In the genomic region with DNA sequence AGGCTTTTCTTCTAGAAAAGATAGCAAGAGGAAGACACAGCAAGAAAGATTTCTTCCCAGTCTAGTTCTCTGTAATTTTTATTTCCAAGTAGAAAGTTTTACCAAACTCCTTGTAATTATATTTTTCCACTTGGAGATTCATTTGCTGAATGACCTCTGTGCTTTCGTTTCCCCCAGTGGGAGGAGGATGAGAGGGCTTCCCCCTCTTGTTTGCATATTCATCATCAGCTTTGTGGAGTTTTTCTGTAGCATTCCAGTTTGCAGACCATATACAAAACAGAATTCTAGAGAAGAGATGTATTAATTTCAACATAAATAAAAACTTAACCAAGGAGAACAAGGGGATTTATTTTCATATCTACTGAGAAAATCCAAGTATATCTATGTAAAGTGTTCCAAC, we compare ENCODE assay signal across 25 cellular contexts.
"Had no signal": no experiment of that assay in that cellular context is flagged by ENCODE, and none has a peak within 500 bp of the region (broad histone marks: within the 10 kb centered on the region; RNA-seq: fewer than 3 reads in every experiment).

No MANE protein-coding gene starts in this region.

- H3K27me3 ChIP-seq: dorsolateral prefrontal cortex, gastrocnemius medialis, heart left ventricle, hepatocyte, left lung, ovary, sigmoid colon, stomach, thyroid gland had no signal

- H3K9me3 ChIP-seq: gastrocnemius medialis, heart left ventricle, left lung, ovary, psoas muscle, sigmoid colon, stomach, thyroid gland had no signal

- H3K36me3 Mint-ChIP-seq: stimulated activated effector memory CD8-positive, alpha-beta T cell treated with anti-CD3 and anti-CD28 coated beads, Interleukin-12 subunit alpha, Interleukin-12 subunit beta, amount 100 ng/mL, for 72 hours had no signal

- H3K79me2 ChIP-seq: hepatocyte had no signal

- H3K4me2 ChIP-seq: hepatocyte had no signal

- H2AFZ ChIP-seq: hepatocyte had no signal

- H3K4me3 ChIP-seq: dorsolateral prefrontal cortex, gastrocnemius medialis, heart left ventricle, hepatocyte, left lung, ovary, psoas muscle, sigmoid colon, stomach, thyroid gland had no signal

- H3K36me3 ChIP-seq: gastrocnemius medialis, heart left ventricle, left lung, ovary, sigmoid colon, stomach, thyroid gland had no signal

- H3K4me1 ChIP-seq: heart left ventricle, left lung, psoas muscle, sigmoid colon, stomach had no signal

- H3K4me1 Mint-ChIP-seq: stimulated activated effector memory CD8-positive, alpha-beta T cell treated with anti-CD3 and anti-CD28 coated beads, Interleukin-12 subunit alpha, Interleukin-12 subunit beta, amount 100 ng/mL, for 72 hours had no signal

- ATAC-seq: gastrocnemius medialis; heart left ventricle; left cardiac atrium; left lung; naive thymus-derived CD4-positive, alpha-beta T cell; psoas muscle; right cardiac atrium; stimulated activated effector memory CD8-positive, alpha-beta T cell treated with anti-CD3 and anti-CD28 coated beads, Interleukin-12 subunit alpha, Interleukin-12 subunit beta, amount 100 ng/mL, for 72 hours had no signal

- DNase-seq: cortex of kidney; dorsolateral prefrontal cortex; effector CD4-positive, alpha-beta T cell; foreskin fibroblast; gastrocnemius medialis; heart left ventricle; left cardiac atrium; left lung; mesenchymal stem cell; midbrain; naive thymus-derived CD4-positive, alpha-beta T cell; occipital lobe; ovary; posterior cingulate gyrus; psoas muscle; right cardiac atrium; sigmoid colon; stimulated activated CD4-positive, alpha-beta T cell treated with anti-CD3 and anti-CD28 coated beads, Interleukin-2, amount 100 ng/mL, for 24 hours; stimulated activated CD4-positive, alpha-beta T cell treated with anti-CD3 and anti-CD28 coated beads, Interleukin-4, amount 100 ng/mL, for 24 hours; stimulated activated naive CD4-positive, alpha-beta T cell treated with Interleukin-2 at 50 U/mL for 16 hours; stomach; thyroid gland; trophoblast cell had no signal

- H3K27ac Mint-ChIP-seq: naive thymus-derived CD4-positive, alpha-beta T cell; stimulated activated effector memory CD8-positive, alpha-beta T cell treated with anti-CD3 and anti-CD28 coated beads, Interleukin-12 subunit alpha, Interleukin-12 subunit beta, amount 100 ng/mL, for 72 hours had no signal

- H3K9me3 Mint-ChIP-seq: naive thymus-derived CD4-positive, alpha-beta T cell; stimulated activated effector memory CD8-positive, alpha-beta T cell treated with anti-CD3 and anti-CD28 coated beads, Interleukin-12 subunit alpha, Interleukin-12 subunit beta, amount 100 ng/mL, for 72 hours had no signal

- H3K4me3 Mint-ChIP-seq: naive thymus-derived CD4-positive, alpha-beta T cell; stimulated activated effector memory CD8-positive, alpha-beta T cell treated with anti-CD3 and anti-CD28 coated beads, Interleukin-12 subunit alpha, Interleukin-12 subunit beta, amount 100 ng/mL, for 72 hours had no signal
